In genomic region chr4:158670975-158671664, GRCh38 we compare ENCODE assay signal across 8 cellular contexts. TPM values are rescaled to one million over a fixed set of nuclear protein-coding genes. Genes with fewer than 3 reads are reported as not detected.
DNase-seq lines count a peak whose midpoint lies in the region; ATAC-seq, FAIRE-seq and TF ChIP-seq lines count a peak whose summit lies in the region.

No MANE protein-coding gene starts in this region.

- DNase-seq in DMS 273 treated with DMSO at 0.1 percent for 48 hours (lab: John Stamatoyannopoulos, UW) (peak; percentile 44), HUDEP-2 (lab: John Stamatoyannopoulos, UW; ENCODE audit: unreplicated experiment in 76 of 76) (peak; percentile 9 to 95 (median 78)), Panc1 (ENCODE audit: low read depth, low spot score) (peak; percentile 13), frontal cortex (ENCODE audit: low spot score in 2 of 2) (peak; percentile 37 to 44), neuronal stem cell (ENCODE audit: low spot score) (peak; percentile 69), suprapubic skin (ENCODE audit: low spot score in 2 of 2) (peak in 1 of 2 donors; percentile 77)
- peak; percentile 45 for DNase-seq in activated gamma-delta T cell treated with anti-CD3 and anti-CD28 coated beads, Interleukin-2, amount 50 U/mL, for 16 hours (ENCODE audit: low read depth)

- no peak for TF ChIP-seq EP300 in suprapubic skin (IDR thresholded peaks at IDR 0.05)

- in situ Hi-C loops in Panc1 (cut with HindIII; ENCODE audit: low pct_unique_long_range_greater_than_20kb, low sequenced_read_pairs), result no loop called here

- CTCF ChIA-PET in Panc1 (lab: Charles Lee), result no interaction called here

- H3K4me2 ChIP-seq in neuronal stem cell (ENCODE audit: insufficient read depth, low read length, poor library complexity, severe bottlenecking), result peak overlapping the region; percentile 74

- TF ChIP-seq CTCF in Panc1 (IDR thresholded peaks at IDR 0.05) (no peak), suprapubic skin (IDR thresholded peaks at IDR 0.05) (no peak)

- peak overlapping the region; percentile 95 for H3K9ac ChIP-seq in neuronal stem cell (ENCODE audit: low read depth, low read length, poor library complexity)

- H3K18ac ChIP-seq in neuronal stem cell (ENCODE audit: low read length), result peak overlapping the region; percentile 96

- H4K91ac ChIP-seq in neuronal stem cell (ENCODE audit: low read depth, low read length, poor library complexity), result peak overlapping the region; percentile 82

- FAIRE-seq in frontal cortex (lab: Jason Lieb, UNC), result no peak

- no peak overlapping the region for H2BK120ac ChIP-seq in neuronal stem cell (ENCODE audit: low read depth, low read length)

- WGBS in neuronal stem cell (ENCODE audit: extremely low coverage in 2 of 2, insufficient read length in 2 of 2, insufficient replicate concordance in 1 of 2), 2 donors, result no CpG with 5 or more reads among the region's 35 CpGs
- 1% methylated on average over 33 of the region's 35 CpGs for WGBS in suprapubic skin

- ATAC-seq in GM21381 (IDR thresholded peaks at IDR 0.05; ENCODE audit: unreplicated experiment) (peak; percentile 26), Panc1 (peak; percentile 36)

- no peaks in the 10 kb centered on the region for H3K27me3 ChIP-seq in Panc1 (ENCODE audit: control insufficient read depth, insufficient read depth, low read length)
- no peaks in the 10 kb centered on the region for H3K27me3 ChIP-seq in neuronal stem cell (ENCODE audit: control insufficient read depth in 3 of 3, insufficient read depth in 3 of 3, low read depth in 1 of 3, low read length in 3 of 3)
- no peaks in the 10 kb centered on the region for H3K27me3 ChIP-seq in suprapubic skin

- peak overlapping the region; percentile 76 to 85 for H3K4me3 ChIP-seq in Panc1 (ENCODE audit: low read depth in 2 of 2, low read length in 2 of 2)
- peak overlapping the region; percentile 88 to 95 for H3K4me3 ChIP-seq in neuronal stem cell (ENCODE audit: low read length in 2 of 2)
- H3K4me3 ChIP-seq in suprapubic skin, result peak overlapping the region; percentile 91

- H4K8ac ChIP-seq in neuronal stem cell (ENCODE audit: low read depth, low read length), result no peak overlapping the region

- H2BK15ac ChIP-seq in neuronal stem cell (ENCODE audit: low read length), result peak overlapping the region; percentile 27

- H3K27ac ChIP-seq in Panc1 (ENCODE audit: low read length) (peak overlapping the region; percentile 86), neuronal stem cell (replicated peaks; ENCODE audit: low read length) (peak overlapping the region; percentile 91), suprapubic skin (peak overlapping the region; percentile 92)

- intact Hi-C loops in Panc1 (cut with micrococcal nuclease; ENCODE audit: unreplicated experiment), result no loop called here

- POLR2A ChIA-PET in Panc1 (lab: Charles Lee), result no interaction called here

- BruUV-seq in Panc1 (replicated peaks; lab: Mats Ljungman, UMichigan), result no TSS peak

- peak overlapping the region; percentile 94 for H2AFZ ChIP-seq in neuronal stem cell (ENCODE audit: low read length)

- no peak overlapping the region for H3K4ac ChIP-seq in neuronal stem cell (ENCODE audit: low read length)

- H3K14ac ChIP-seq in neuronal stem cell (ENCODE audit: low read length), result peak overlapping the region; percentile 95

- H3K79me1 ChIP-seq in neuronal stem cell (ENCODE audit: low read depth, low read length), result peaks cover 3% of the 10 kb centered on the region

- no peaks in the 10 kb centered on the region for H3K9me3 ChIP-seq in Panc1 (ENCODE audit: control insufficient read depth, insufficient read depth, low read depth, low read length)
- H3K9me3 ChIP-seq in neuronal stem cell (replicated peaks in 1 of 2; ENCODE audit: control insufficient read depth in 2 of 2, insufficient read depth in 1 of 2, low read depth in 1 of 2, low read length in 2 of 2), result no peaks in the 10 kb centered on the region
- H3K9me3 ChIP-seq in suprapubic skin, result no peaks in the 10 kb centered on the region

- no peaks in the 10 kb centered on the region for H3K4me1 ChIP-seq in Panc1 (ENCODE audit: control insufficient read depth, insufficient read depth, low read length)
- H3K4me1 ChIP-seq in neuronal stem cell (ENCODE audit: control insufficient read depth in 2 of 2, insufficient read depth in 1 of 2, low read depth in 1 of 2, low read length in 2 of 2), result peaks cover 0 to 2% of the 10 kb centered on the region in 2 donors
- H3K4me1 ChIP-seq in suprapubic skin, result peaks cover 19% of the 10 kb centered on the region

- peak overlapping the region; percentile 57 for H2AK5ac ChIP-seq in neuronal stem cell (ENCODE audit: low read depth, low read length)

- no peak overlapping the region for H2BK5ac ChIP-seq in neuronal stem cell (ENCODE audit: low read length)

- H3K36me3 ChIP-seq in Panc1 (ENCODE audit: control insufficient read depth, insufficient read depth, low read length) (no peaks in the 10 kb centered on the region; the same call in 1 of the 2 replicates), neuronal stem cell (replicated peaks in 1 of 2; ENCODE audit: control insufficient read depth in 2 of 2, insufficient read depth in 2 of 2, low read length in 2 of 2) (peaks cover 3 to 36% of the 10 kb centered on the region in 2 donors), suprapubic skin (no peaks in the 10 kb centered on the region)

- H2BK12ac ChIP-seq in neuronal stem cell (ENCODE audit: low read length), result peak overlapping the region; percentile 42

- H3K23ac ChIP-seq in neuronal stem cell (ENCODE audit: low read depth, low read length, poor library complexity), result peak overlapping the region; percentile 75

- no peak for TF ChIP-seq POLR2A in suprapubic skin (IDR thresholded peaks at IDR 0.05)

RNA-seq across cellular contexts. Expression of gene C4orf46, which starts 0.6 kb away (rescaled TPM):
- total RNA-seq in Panc1 (2021; ENCODE audit: unreplicated experiment) (12.2 TPM), frontal cortex (28.9 TPM), suprapubic skin (1 to 10 TPM; 2.8 to 3.7 (median 3.2) TPM)
- 4.7 TPM for polyA plus RNA-seq in Panc1 (2012; ENCODE audit: insufficient read length)
- polyA plus RNA-seq in neuronal stem cell (2013, experiment 1 of 2), result 32.6 TPM
- 33.7 TPM for polyA plus RNA-seq in neuronal stem cell (2013, experiment 2 of 2)

RNA-seq across cellular contexts. Expression of gene ETFDH, which starts 1.0 kb away (rescaled TPM):
- total RNA-seq in Panc1 (2021; ENCODE audit: unreplicated experiment), result 23.7 TPM
- polyA plus RNA-seq in Panc1 (2012; ENCODE audit: insufficient read length), result 34.1 TPM
- 18.8 TPM for total RNA-seq in frontal cortex
- polyA plus RNA-seq in neuronal stem cell (2013, experiment 1 of 2), result 11.8 TPM
- 12.8 TPM for polyA plus RNA-seq in neuronal stem cell (2013, experiment 2 of 2)
- total RNA-seq in suprapubic skin, result 100 to 1,000 TPM in 1 of 4 donors, 10 to 100 TPM in 3; 44.9 to 204 (median 50.3) TPM

RNA-seq across cellular contexts. Expression of gene PPID, which starts 52.1 kb away (rescaled TPM):
- total RNA-seq in Panc1 (2021; ENCODE audit: unreplicated experiment) (23.3 TPM), frontal cortex (28.9 TPM), suprapubic skin (10 to 100 TPM in 3 of 4 donors, 1 to 10 TPM in 1; 8.1 to 18.9 (median 12.6) TPM)
- 17.8 TPM for polyA plus RNA-seq in Panc1 (2012; ENCODE audit: insufficient read length)
- polyA plus RNA-seq in neuronal stem cell (2013, experiment 1 of 2), result 48.1 TPM
- polyA plus RNA-seq in neuronal stem cell (2013, experiment 2 of 2), result 45.4 TPM
